Comparison of ENCODE assay signal across 18 cellular contexts in genomic region chr7:16904086-16904485, GRCh38. TPM values are rescaled to one million over a fixed set of nuclear protein-coding genes. Genes with fewer than 3 reads are reported as not detected.
DNase-seq lines count a peak whose midpoint lies in the region; ATAC-seq and TF ChIP-seq lines count a peak whose summit lies in the region.
"Had no signal": no experiment of that assay in that cellular context is flagged by ENCODE, and none has a peak within 500 bp of the region (broad histone marks: within the 10 kb centered on the region; RNA-seq: fewer than 3 reads in every experiment).

No MANE protein-coding gene starts in this region.

- TF ChIP-seq CTCF in Calu3 (IDR thresholded peaks at IDR 0.05; ENCODE audit: unreplicated experiment) (no peak), left lung (IDR thresholded peaks at IDR 0.05) (no peak), smooth muscle cell (IDR thresholded peaks at IDR 0.05; ENCODE audit: borderline replicate concordance, insufficient read depth, poor library complexity, severe bottlenecking) (no peak)

- intact Hi-C loops in Calu3 (cut with micrococcal nuclease; ENCODE audit: unreplicated experiment), result no loop called here
- intact Hi-C loops in left lung (cut with DNase I), result no loop called here
- intact Hi-C loops in left cardiac atrium (cut with DNase I), result no loop called here

- no peaks in the 10 kb centered on the region for H4K20me1 ChIP-seq in smooth muscle cell (ENCODE audit: low read depth)
- H4K20me1 ChIP-seq: BLaER1 treated with 17β-estradiol and CSF1 and Interleukin-3, amounts not matched to agents 10 nM and 100 nM had no signal

- H3K4me3 Mint-ChIP-seq in Calu3 (ENCODE audit: low read depth, unreplicated experiment), result no peak overlapping the region

- H2AFZ ChIP-seq in smooth muscle cell (ENCODE audit: low read depth), result peak overlapping the region; percentile 91

- BruUV-seq in Calu3 (replicated peaks; lab: Mats Ljungman, UMichigan), result no TSS peak

- peaks cover 7% of the 10 kb centered on the region for H3K36me3 Mint-ChIP-seq in Calu3 (ENCODE audit: insufficient read depth, unreplicated experiment)

- H3K27me3 Mint-ChIP-seq in Calu3 (ENCODE audit: unreplicated experiment), result no peaks in the 10 kb centered on the region

- no peaks in the 10 kb centered on the region for H3K9me3 Mint-ChIP-seq in Calu3 (ENCODE audit: low read depth, unreplicated experiment)

- H3K9ac ChIP-seq in adipocyte (ENCODE audit: low read length) (no peak overlapping the region), smooth muscle cell (ENCODE audit: low read depth) (no peak overlapping the region)
- H3K9ac ChIP-seq: BLaER1 treated with 17β-estradiol and CSF1 and Interleukin-3, amounts not matched to agents 10 nM and 100 nM had no signal

- peak overlapping the region; percentile 73 for H3K4me2 ChIP-seq in smooth muscle cell
- H3K4me2 ChIP-seq: BLaER1 treated with 17β-estradiol and CSF1 and Interleukin-3, amounts not matched to agents 10 nM and 100 nM had no signal

- CTCF ChIA-PET in Calu3 (lab: Charles Lee), result no interaction called here

- H3K27me3 ChIP-seq in adipocyte (replicated peaks; ENCODE audit: control insufficient read depth, insufficient read depth, low read length) (no peaks in the 10 kb centered on the region), left lung (no peaks in the 10 kb centered on the region), smooth muscle cell (ENCODE audit: low read depth) (no peaks in the 10 kb centered on the region)
- H3K27me3 ChIP-seq: BLaER1 treated with 17β-estradiol and CSF1 and Interleukin-3, amounts not matched to agents 10 nM and 100 nM; Peyer's patch had no signal

- DNase-seq in Calu3 (no peak), adipocyte (ENCODE audit: low read depth) (peak; percentile 43), left lung (no peak), smooth muscle cell (lab: John Stamatoyannopoulos, UW; ENCODE audit: unreplicated experiment) (no peak), T1000 (lab: John Stamatoyannopoulos, UW) (no peak), NCI-H1105 treated with DMSO at 0.1 percent for 48 hours (lab: John Stamatoyannopoulos, UW) (no peak), left cardiac atrium (no peak)
- DNase-seq: ACHN, DMS 273 treated with DMSO at 0.1 percent for 48 hours, EL, Kasumi-1, NCI-H1930, NCI-H2171, Peyer's patch, SHP77 had no signal

- ATAC-seq in left lung (no peak), left cardiac atrium (no peak)

- H3K4me1 ChIP-seq in adipocyte (ENCODE audit: control insufficient read depth, insufficient read depth, low read length) (no peaks in the 10 kb centered on the region), left lung (peaks cover 0 to 7% of the 10 kb centered on the region in 2 donors), smooth muscle cell (ENCODE audit: low read depth) (peaks cover 19% of the 10 kb centered on the region)

- H3K36me3 ChIP-seq in adipocyte (ENCODE audit: control insufficient read depth, insufficient read depth, low read length, severe bottlenecking) (no peaks in the 10 kb centered on the region), left lung (no peaks in the 10 kb centered on the region), smooth muscle cell (ENCODE audit: low read depth) (no peaks in the 10 kb centered on the region)
- H3K36me3 ChIP-seq: BLaER1 treated with 17β-estradiol and CSF1 and Interleukin-3, amounts not matched to agents 10 nM and 100 nM; Peyer's patch had no signal

- H3K9me3 ChIP-seq in adipocyte (ENCODE audit: control insufficient read depth, low read length), result peaks cover 5% of the 10 kb centered on the region
- peaks cover 0 to 2% of the 10 kb centered on the region in 2 donors for H3K9me3 ChIP-seq in left lung
- H3K9me3 ChIP-seq in smooth muscle cell (replicated peaks; ENCODE audit: low read depth), result no peaks in the 10 kb centered on the region
- H3K9me3 ChIP-seq: Peyer's patch had no signal

- no peaks in the 10 kb centered on the region for H3K79me2 ChIP-seq in smooth muscle cell (ENCODE audit: low read depth)

- peak overlapping the region; percentile 36 to 54 for H3K27ac ChIP-seq in left lung
- peak overlapping the region; percentile 75 for H3K27ac ChIP-seq in smooth muscle cell (ENCODE audit: low read depth)
- H3K27ac ChIP-seq: BLaER1 treated with 17β-estradiol and CSF1 and Interleukin-3, amounts not matched to agents 10 nM and 100 nM; Peyer's patch had no signal

- peak overlapping the region; percentile 73 for H3K27ac Mint-ChIP-seq in Calu3 (ENCODE audit: unreplicated experiment)

- 54% methylated on average over 2 of the region's 2 CpGs for WGBS in smooth muscle cell (ENCODE audit: low lambda C conversion rate)

- H3F3A ChIP-seq in smooth muscle cell (ENCODE audit: low read depth), result no peaks in the 10 kb centered on the region

- H3K4me3 ChIP-seq in adipocyte (ENCODE audit: low read length) (no peak overlapping the region), left lung (no peak overlapping the region), smooth muscle cell (no peak overlapping the region)
- H3K4me3 ChIP-seq: BLaER1 treated with 17β-estradiol and CSF1 and Interleukin-3, amounts not matched to agents 10 nM and 100 nM; Peyer's patch had no signal

- peaks cover 23% of the 10 kb centered on the region for H3K4me1 Mint-ChIP-seq in Calu3 (ENCODE audit: low read depth, unreplicated experiment)

RNA-seq across cellular contexts. Expression of gene AGR3, which starts 22.3 kb away (rescaled TPM):
- total RNA-seq in Calu3 (2022) (8.4 and 11.0 TPM in 2 replicates), left lung (100 to 1,000 TPM; 115 to 132 TPM), smooth muscle cell (not detected in 2 replicates), left cardiac atrium (not detected)
- not detected in 2 replicates for polyA plus RNA-seq in smooth muscle cell
- total RNA-seq: H4, NCI-H460 had no signal
